ENCODE assay signal across 12 cellular contexts in the genomic region with DNA sequence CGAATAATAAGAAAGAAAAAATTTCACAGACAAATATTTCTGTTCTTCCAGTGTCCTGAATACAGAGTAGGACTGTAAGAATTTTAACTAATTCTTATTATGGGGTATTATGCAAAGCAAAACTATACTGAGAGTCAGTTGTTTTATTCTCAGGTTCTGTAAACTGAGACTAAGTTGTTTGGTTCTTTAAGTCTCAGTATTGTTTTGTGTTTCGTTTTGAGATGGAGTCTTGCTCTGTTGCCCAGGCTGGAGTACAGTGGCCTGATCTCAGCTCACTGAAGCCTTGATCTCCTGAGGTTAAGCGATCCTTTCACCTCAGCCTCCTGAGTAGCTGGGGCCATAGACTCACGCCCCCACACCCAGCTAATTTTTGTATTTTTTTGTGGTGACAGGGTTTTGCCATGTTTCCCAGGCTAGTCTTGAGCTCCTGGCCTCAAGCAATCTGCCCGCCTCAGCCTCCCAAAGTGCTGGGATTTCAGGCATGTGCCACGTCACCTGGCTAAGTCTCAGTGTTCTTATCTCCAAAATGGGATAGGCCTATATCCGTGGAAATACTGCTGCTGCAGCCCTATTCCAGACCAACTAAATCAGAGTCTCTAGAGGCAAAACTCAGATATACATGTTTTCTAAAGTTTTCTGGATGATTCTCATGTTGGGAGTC.
A peak's percentile ranks its signal among the peaks of the same experiment; 100 is the strongest.
DNase-seq lines count a peak whose midpoint lies in the region; ATAC-seq lines count a peak whose summit lies in the region.
"Had no signal": no experiment of that assay in that cellular context is flagged by ENCODE, and none has a peak within 500 bp of the region (broad histone marks: within the 10 kb centered on the region; RNA-seq: fewer than 3 reads in every experiment).

No MANE protein-coding gene starts in this region.

- ATAC-seq in GM18519 (IDR thresholded peaks at IDR 0.05; ENCODE audit: low FRiP score, unreplicated experiment) (peak; percentile 92), GM21381 (IDR thresholded peaks at IDR 0.05; ENCODE audit: unreplicated experiment) (peak; percentile 89), HG02973 (IDR thresholded peaks at IDR 0.05; ENCODE audit: unreplicated experiment) (peak; percentile 93), HG03575 (IDR thresholded peaks at IDR 0.05; ENCODE audit: extremely low read depth, insufficient number of reproducible peaks, low FRiP score, unreplicated experiment) (peak; percentile 75)
- no peak for ATAC-seq in activated naive CD8-positive, alpha-beta T cell treated with anti-CD3 and anti-CD28 coated beads, Interleukin-2, amount 50 U/mL, for 24 hours

- H3K4me1 Mint-ChIP-seq in activated naive CD8-positive, alpha-beta T cell treated with anti-CD3 and anti-CD28 coated beads, Interleukin-2, amount 50 U/mL, for 24 hours, result no peaks in the 10 kb centered on the region
- H3K4me1 Mint-ChIP-seq: neural progenitor cell had no signal

- in situ Hi-C loops in KBM-7 (cut with MboI; ENCODE audit: low pct_unique_long_range_greater_than_20kb, low sequenced_read_pairs), result no loop called here

- H3K4me3 Mint-ChIP-seq in activated naive CD8-positive, alpha-beta T cell treated with anti-CD3 and anti-CD28 coated beads, Interleukin-2, amount 50 U/mL, for 24 hours, result no peak overlapping the region
- H3K4me3 Mint-ChIP-seq: B cell, neural progenitor cell had no signal

- no peaks in the 10 kb centered on the region for H3K36me3 Mint-ChIP-seq in activated naive CD8-positive, alpha-beta T cell treated with anti-CD3 and anti-CD28 coated beads, Interleukin-2, amount 50 U/mL, for 24 hours (ENCODE audit: low read depth)

- no peak for DNase-seq in amygdala (lab: John Stamatoyannopoulos, UW)
- DNase-seq in KBM-7, result no peak
- no peak for DNase-seq in activated naive CD8-positive, alpha-beta T cell treated with anti-CD3 and anti-CD28 coated beads, Interleukin-2, amount 50 U/mL, for 24 hours
- DNase-seq in activated gamma-delta T cell treated with Interleukin-2 at 50 U/mL for 16 hours, result no peak
- DNase-seq: NCI-H2171; stimulated activated naive CD4-positive, alpha-beta T cell had no signal

- H3K9me3 Mint-ChIP-seq in activated naive CD8-positive, alpha-beta T cell treated with anti-CD3 and anti-CD28 coated beads, Interleukin-2, amount 50 U/mL, for 24 hours, result no peaks in the 10 kb centered on the region

- no peaks in the 10 kb centered on the region for H3K27me3 Mint-ChIP-seq in activated naive CD8-positive, alpha-beta T cell treated with anti-CD3 and anti-CD28 coated beads, Interleukin-2, amount 50 U/mL, for 24 hours
- H3K27me3 Mint-ChIP-seq: B cell had no signal

- H3K27ac Mint-ChIP-seq in activated naive CD8-positive, alpha-beta T cell treated with anti-CD3 and anti-CD28 coated beads, Interleukin-2, amount 50 U/mL, for 24 hours, result no peak overlapping the region
- H3K27ac Mint-ChIP-seq: B cell, neural progenitor cell had no signal
